8 cellular contexts compared by ENCODE assay signal in the genomic region with DNA sequence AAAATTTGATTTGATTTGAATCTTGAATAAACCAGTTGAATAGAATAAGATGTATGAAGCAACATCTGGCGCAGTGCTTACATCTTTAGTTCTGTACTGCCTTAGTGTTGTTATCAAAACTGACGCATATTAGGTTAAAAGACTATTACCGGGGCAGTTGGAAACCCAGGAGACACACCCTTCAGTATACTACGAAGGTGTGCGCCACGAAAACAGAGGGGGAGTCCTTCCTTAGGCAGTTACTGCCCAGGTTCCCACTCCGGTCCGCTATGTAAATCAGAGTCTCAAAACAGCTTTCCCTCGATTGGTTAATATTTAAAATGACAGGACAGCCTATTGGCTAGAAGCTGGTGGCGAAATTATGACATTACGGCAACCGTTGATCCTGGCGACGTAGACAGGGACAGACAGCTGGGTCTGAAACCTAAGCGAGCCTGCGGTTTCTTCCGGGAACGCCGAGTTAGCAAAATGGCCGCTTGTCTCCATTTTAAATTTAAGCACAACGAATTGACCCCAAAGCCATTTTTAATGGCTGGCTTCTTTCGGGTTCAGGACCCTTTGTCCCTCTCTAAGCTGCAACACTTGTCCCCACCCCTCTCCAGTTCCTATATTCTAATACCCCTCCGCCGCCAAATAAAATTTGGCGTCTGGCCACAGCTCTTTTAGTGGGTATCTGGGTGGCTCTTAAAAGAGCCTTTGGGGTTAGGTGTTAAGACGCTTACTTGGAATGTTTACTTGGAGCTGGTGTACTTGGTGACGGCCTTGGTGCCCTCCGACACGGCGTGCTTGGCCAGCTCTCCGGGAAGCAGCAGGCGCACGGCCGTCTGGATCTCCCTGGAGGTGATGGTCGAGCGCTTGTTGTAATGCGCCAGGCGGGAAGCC. TPM values are rescaled to one million over a fixed set of nuclear protein-coding genes. Genes with fewer than 3 reads are reported as not detected.
DNase-seq lines count a peak whose midpoint lies in the region; ATAC-seq and TF ChIP-seq lines count a peak whose summit lies in the region.

No MANE protein-coding gene starts in this region.

- CTCF ChIA-PET in Panc1 (lab: Charles Lee): interaction anchor here (1.8 kb wide), 1 partner anchor 19 kb away, joined by 5 read pairs; a partner anchor contains a TSS

- peaks cover 5% of the 10 kb centered on the region for H4K20me1 ChIP-seq in KMS-11 (ENCODE audit: insufficient read depth)

- POLR2A ChIA-PET in Panc1 (lab: Charles Lee): interaction anchor here (0.6 to 7.2 kb wide), 19 partner anchors 10 to 1689 kb away, joined by 3 to 88 read pairs (median 6); a partner anchor contains a TSS

- peak overlapping the region; percentile 99 to 100 for H3K4me3 Mint-ChIP-seq in activated T-cell treated with anti-CD3 and anti-CD28 coated beads, Interleukin-2, amount 50 U/mL, for 72 hours

- BruUV-seq in Panc1 (replicated peaks; lab: Mats Ljungman, UMichigan): TSS peak; percentile 94

- peak overlapping the region; percentile 71 for H3K4me2 ChIP-seq in KMS-11

- H3K4me1 ChIP-seq in KMS-11 (ENCODE audit: low read depth, poor library complexity, severe bottlenecking) (peaks cover 46% of the 10 kb centered on the region), Panc1 (ENCODE audit: control insufficient read depth, insufficient read depth, low read length) (peaks cover 38% of the 10 kb centered on the region), esophagus muscularis mucosa (peaks cover 16 to 25% (median 21%) of the 10 kb centered on the region in 4 donors), muscle layer of colon (ENCODE audit: insufficient read depth, low read length) (peaks cover 21% of the 10 kb centered on the region)

- H3K27me3 Mint-ChIP-seq in activated T-cell treated with anti-CD3 and anti-CD28 coated beads, Interleukin-2, amount 50 U/mL, for 72 hours (ENCODE audit: low read depth): no peaks in the 10 kb centered on the region

- in situ Hi-C loops in Panc1 (cut with HindIII; ENCODE audit: low pct_unique_long_range_greater_than_20kb, low sequenced_read_pairs): no loop called here

- H3K27me3 ChIP-seq in KMS-11 (ENCODE audit: insufficient read depth, low read depth) (no peaks in the 10 kb centered on the region), Panc1 (ENCODE audit: control insufficient read depth, insufficient read depth, low read length) (no peaks in the 10 kb centered on the region), esophagus muscularis mucosa (no peaks in the 10 kb centered on the region), muscle layer of colon (ENCODE audit: control insufficient read depth in 1 of 2, insufficient read depth in 2 of 2, low read length in 2 of 2) (no peaks in the 10 kb centered on the region)

- H2AFZ ChIP-seq in KMS-11 (ENCODE audit: low read depth): no peak overlapping the region

- H3K79me2 ChIP-seq in KMS-11 (ENCODE audit: insufficient read depth, low read depth): peaks cover 64% of the 10 kb centered on the region

- WGBS in esophagus muscularis mucosa: under 1% methylated on average over 25 of the region's 38 CpGs

- intact Hi-C loops in Panc1 (cut with micrococcal nuclease; ENCODE audit: unreplicated experiment) (loop anchor here (5.0 kb wide), 1 partner anchor 1769 kb away; a partner anchor contains a TSS), esophagus muscularis mucosa (cut with DNase I) (no loop called here)

- DNase-seq in DMS53 treated with DMSO at 0.1 percent for 48 hours (lab: John Stamatoyannopoulos, UW; ENCODE audit: unreplicated experiment): peak; percentile 99
- DNase-seq in Panc1 (ENCODE audit: low read depth, low spot score): peak; percentile 95
- peak; percentile 88 to 90 for DNase-seq in activated T-cell treated with anti-CD3 and anti-CD28 coated beads, Interleukin-2, amount 50 U/mL, for 72 hours
- DNase-seq in esophagus muscularis mucosa (ENCODE audit: extremely low spot score): peak; percentile 99
- DNase-seq in stimulated activated CD8-positive, alpha-beta memory T cell treated with anti-CD3 and anti-CD28 coated beads, Interleukin-7, amount 100 ng/mL, for 1 hour (ENCODE audit: low read depth in 2 of 2): peak; percentile 72 to 78

- H3K9me3 Mint-ChIP-seq in activated T-cell treated with anti-CD3 and anti-CD28 coated beads, Interleukin-2, amount 50 U/mL, for 72 hours: no peaks in the 10 kb centered on the region

- TF ChIP-seq EP300 in esophagus muscularis mucosa (IDR thresholded peaks at IDR 0.05): no peak

- no peak overlapping the region for H3K4me3 ChIP-seq in KMS-11 (IDR thresholded peaks at IDR 0.05; ENCODE audit: insufficient read depth, low read depth, low read length)
- peak overlapping the region; percentile 82 to 100 for H3K4me3 ChIP-seq in Panc1 (ENCODE audit: low read depth in 2 of 2, low read length in 2 of 2)
- peak overlapping the region; percentile 80 to 94 (median 87) for H3K4me3 ChIP-seq in esophagus muscularis mucosa
- H3K4me3 ChIP-seq in muscle layer of colon (ENCODE audit: low read depth in 1 of 2, low read length in 2 of 2): peak overlapping the region; percentile 75 to 86

- TF ChIP-seq POLR2A in esophagus muscularis mucosa (IDR thresholded peaks at IDR 0.05; ENCODE audit: low read depth): no peak

- peak; percentile 53 for ATAC-seq in GM21737 (IDR thresholded peaks at IDR 0.05; ENCODE audit: unreplicated experiment)
- ATAC-seq in Panc1: peak; percentile 65
- peak; percentile 51 to 65 for ATAC-seq in activated T-cell treated with anti-CD3 and anti-CD28 coated beads, Interleukin-2, amount 50 U/mL, for 72 hours (replicated peaks in 1 of 2)

- TF ChIP-seq CTCF in KMS-11 (conservative IDR thresholded peaks at IDR 0.05; ENCODE audit: low read depth, low read length) (no peak), Panc1 (IDR thresholded peaks at IDR 0.05) (no peak), esophagus muscularis mucosa (IDR thresholded peaks at IDR 0.05) (no peak)

- H3K9ac ChIP-seq in KMS-11 (peak overlapping the region; percentile 99), muscle layer of colon (ENCODE audit: low read length) (peak overlapping the region; percentile 85)

- peak overlapping the region; percentile 98 for H3K27ac Mint-ChIP-seq in activated T-cell treated with anti-CD3 and anti-CD28 coated beads, Interleukin-2, amount 50 U/mL, for 72 hours

- H3K36me3 ChIP-seq in KMS-11 (ENCODE audit: insufficient read depth): no peaks in the 10 kb centered on the region; the same call in 1 of the 2 replicates
- H3K36me3 ChIP-seq in Panc1 (ENCODE audit: control insufficient read depth, insufficient read depth, low read length): peaks cover 15% of the 10 kb centered on the region
- peaks cover 0 to 7% (median 2%) of the 10 kb centered on the region in 4 donors for H3K36me3 ChIP-seq in esophagus muscularis mucosa
- peaks cover 3% of the 10 kb centered on the region for H3K36me3 ChIP-seq in muscle layer of colon (ENCODE audit: insufficient read depth, low read length)

- H3K4me1 Mint-ChIP-seq in activated T-cell treated with anti-CD3 and anti-CD28 coated beads, Interleukin-2, amount 50 U/mL, for 72 hours (ENCODE audit: low read depth): peaks cover 41% of the 10 kb centered on the region

- H3K36me3 Mint-ChIP-seq in activated T-cell treated with anti-CD3 and anti-CD28 coated beads, Interleukin-2, amount 50 U/mL, for 72 hours (ENCODE audit: insufficient read depth in 2 of 2): peaks cover 21 to 33% of the 10 kb centered on the region in 2 donors

- no peaks in the 10 kb centered on the region for H3K9me3 ChIP-seq in Panc1 (ENCODE audit: control insufficient read depth, insufficient read depth, low read depth, low read length)
- no peaks in the 10 kb centered on the region for H3K9me3 ChIP-seq in esophagus muscularis mucosa
- no peaks in the 10 kb centered on the region for H3K9me3 ChIP-seq in muscle layer of colon (ENCODE audit: low read length)

- peak overlapping the region; percentile 99 for H3K27ac ChIP-seq in KMS-11
- peak overlapping the region; percentile 100 for H3K27ac ChIP-seq in Panc1 (ENCODE audit: low read length)
- peak overlapping the region; percentile 95 to 98 (median 96) for H3K27ac ChIP-seq in esophagus muscularis mucosa (replicated peaks in 1 of 4)
- H3K27ac ChIP-seq in muscle layer of colon (ENCODE audit: low read depth, low read length): peak overlapping the region; percentile 96

RNA-seq across cellular contexts. Expression of gene HFE, which starts 35.8 kb away (rescaled TPM):
- 12.1 TPM for total RNA-seq in Panc1 (2021; ENCODE audit: unreplicated experiment)
- polyA plus RNA-seq in Panc1 (2012; ENCODE audit: insufficient read length): 17.7 TPM
- 1 to 10 TPM; 1.3 to 1.9 TPM for total RNA-seq in activated T-cell treated with anti-CD3 and anti-CD28 coated beads, Interleukin-2, amount 50 U/mL, for 72 hours
- total RNA-seq in esophagus muscularis mucosa: 1 to 10 TPM; 3.0 to 9.9 (median 6.5) TPM
